Comparison of ENCODE assay signal across 21 cellular contexts in genomic region chr19:57706346-57706745, GRCh38. TPM values are rescaled to one million over a fixed set of nuclear protein-coding genes. Genes with fewer than 3 reads are reported as not detected.
"Had no signal": no experiment of that assay in that cellular context is flagged by ENCODE, and none has a peak within 500 bp of the region (broad histone marks: within the 10 kb centered on the region; RNA-seq: fewer than 3 reads in every experiment).

No MANE protein-coding gene starts in this region.

- H3K4me3 Mint-ChIP-seq: activated CD4-positive, alpha-beta T cell treated with anti-CD3 and anti-CD28 coated beads, Interleukin-2, amount 10 ng/mL, durations not matched to agents 24 days and 14 days; natural killer cell treated with Interleukin-12 subunit alpha and Interleukin-12 subunit beta and Interleukin-15 and Interleukin-18, amount 100 ng/mL, for 72 hours had no signal

- ATAC-seq: activated T-helper 17 cell treated with anti-CD3 and anti-CD28 coated beads, Interleukin-2, amount 50 U/mL, for 72 hours; left colon; natural killer cell treated with Interleukin-12 subunit alpha and Interleukin-12 subunit beta and Interleukin-15 and Interleukin-18, amount 100 ng/mL, for 72 hours; T-cell had no signal

- H3K36me3 ChIP-seq: ovary, transverse colon had no signal

- H3K4me1 ChIP-seq: breast epithelium had no signal

- H3K27me3 Mint-ChIP-seq: activated T-helper 17 cell treated with anti-CD3 and anti-CD28 coated beads, Interleukin-2, amount 50 U/mL, for 72 hours had no signal

- DNase-seq: activated CD4-positive, alpha-beta T cell treated with anti-CD3 and anti-CD28 coated beads, Interleukin-2, amount 10 ng/mL, durations not matched to agents 24 days and 14 days; activated naive CD4-positive, alpha-beta T cell treated with anti-CD3 and anti-CD28 coated beads, Interleukin-2, amount 50 U/mL, for 16 hours; activated T-cell treated with anti-CD3 and anti-CD28 coated beads for 4 hours; amygdala; dorsolateral prefrontal cortex; esophagus squamous epithelium; foreskin fibroblast; left colon; ovary; T-cell; T1000; transverse colon had no signal

- H3K27me3 ChIP-seq: breast epithelium, dorsolateral prefrontal cortex, esophagus squamous epithelium, ovary, transverse colon had no signal

- H3K27ac Mint-ChIP-seq: activated CD4-positive, alpha-beta T cell treated with anti-CD3 and anti-CD28 coated beads, Interleukin-2, amount 10 ng/mL, durations not matched to agents 24 days and 14 days; activated T-helper 17 cell treated with anti-CD3 and anti-CD28 coated beads, Interleukin-2, amount 50 U/mL, for 72 hours; natural killer cell treated with Interleukin-12 subunit alpha and Interleukin-12 subunit beta and Interleukin-15 and Interleukin-18, amount 100 ng/mL, for 72 hours; T-cell had no signal

- H3K27ac ChIP-seq: breast epithelium, dorsolateral prefrontal cortex, esophagus squamous epithelium, ovary, SK-N-MC, skin epidermis, transverse colon, VCaP had no signal

- H3K4me3 ChIP-seq: esophagus squamous epithelium, ovary, SK-N-MC, skin epidermis, transverse colon had no signal

RNA-seq across cellular contexts. Expression of gene ZSCAN4, which starts 37.6 kb away (rescaled TPM):
- total RNA-seq: activated CD4-positive, alpha-beta T cell treated with anti-CD3 and anti-CD28 coated beads, Interleukin-2, amount 10 ng/mL, durations not matched to agents 24 days and 14 days; activated T-helper 17 cell treated with anti-CD3 and anti-CD28 coated beads, Interleukin-2, amount 50 U/mL, for 72 hours; breast epithelium; chondrocyte; esophagus squamous epithelium; left colon; lung microvascular endothelial cell; mononuclear cell; natural killer cell treated with Interleukin-12 subunit alpha and Interleukin-12 subunit beta and Interleukin-15 and Interleukin-18, amount 100 ng/mL, for 72 hours; T-cell; transverse colon had no signal
